29 cellular contexts compared by ENCODE assay signal in genomic region chr5:138936-139335, GRCh38. TPM values are rescaled to one million over a fixed set of nuclear protein-coding genes. Genes with fewer than 3 reads are reported as not detected.
"Had no signal": no experiment of that assay in that cellular context is flagged by ENCODE, and none has a peak within 500 bp of the region (broad histone marks: within the 10 kb centered on the region; RNA-seq: fewer than 3 reads in every experiment).

No MANE protein-coding gene starts in this region.

- H3K9me3 ChIP-seq: esophagus squamous epithelium, gastroesophageal sphincter, lower lobe of right lung, neutrophil, psoas muscle, suprapubic skin, thyroid gland had no signal

- H3K27me3 Mint-ChIP-seq: type B pancreatic cell had no signal

- DNase-seq: dorsolateral prefrontal cortex; effector CD8-positive, alpha-beta T cell; esophagus squamous epithelium; foreskin fibroblast; kidney; left cardiac atrium; left ventricle myocardium inferior; lower lobe of right lung; psoas muscle; retina; spleen; stimulated activated CD4-positive, alpha-beta T cell treated with anti-CD3 and anti-CD28 coated beads, Interleukin-15, amount 100 ng/mL, for 24 hours; stimulated activated CD4-positive, alpha-beta T cell treated with anti-CD3 and anti-CD28 coated beads, Interleukin-1b, Interleukin-23, amount 100 ng/mL, for 48 hours; stimulated activated CD4-positive, alpha-beta T cell treated with anti-CD3 and anti-CD28 coated beads, Interleukin-4, amount 100 ng/mL, for 24 hours; stimulated activated naive CD4-positive, alpha-beta T cell; thyroid gland had no signal

- H2AFZ ChIP-seq: hepatocyte had no signal

- ATAC-seq: gastroesophageal sphincter, left cardiac atrium, psoas muscle, sciatic nerve had no signal

- H3K27ac Mint-ChIP-seq: memory B cell, nephron, type B pancreatic cell had no signal

- H3K36me3 ChIP-seq: esophagus squamous epithelium, gastroesophageal sphincter, left ventricle myocardium inferior, lower lobe of right lung, neutrophil, spleen, suprapubic skin, thyroid gland had no signal

- H3K36me3 Mint-ChIP-seq: memory B cell had no signal

- H3K4me3 ChIP-seq: coronary artery, dorsolateral prefrontal cortex, esophagus squamous epithelium, gastroesophageal sphincter, hepatocyte, left ventricle myocardium inferior, lower lobe of right lung, psoas muscle, spleen, suprapubic skin, thyroid gland had no signal

- H3K27ac ChIP-seq: coronary artery, dorsolateral prefrontal cortex, esophagus squamous epithelium, gastroesophageal sphincter, hepatocyte, left ventricle myocardium inferior, lower lobe of right lung, neutrophil, psoas muscle, spleen, suprapubic skin, thyroid gland had no signal

- H3K27me3 ChIP-seq: hepatocyte, neutrophil, suprapubic skin, thyroid gland had no signal

- H3K79me2 ChIP-seq: hepatocyte had no signal

- H3K4me2 ChIP-seq: hepatocyte had no signal

- H3K4me3 Mint-ChIP-seq: memory B cell, mesothelial cell of epicardium, nephron, type B pancreatic cell had no signal

- H3K9me3 Mint-ChIP-seq: nephron, type B pancreatic cell had no signal

- FAIRE-seq: endometrium, kidney had no signal

- H3K4me1 Mint-ChIP-seq: mesothelial cell of epicardium, nephron had no signal

- H3K4me1 ChIP-seq: esophagus squamous epithelium, gastroesophageal sphincter, left ventricle myocardium inferior, lower lobe of right lung, psoas muscle, spleen, suprapubic skin, thyroid gland had no signal

RNA-seq across cellular contexts. Expression of gene PLEKHG4B, which starts 47.0 kb away (rescaled TPM):
- total RNA-seq: left ventricle myocardium inferior, psoas muscle had no signal

RNA-seq across cellular contexts. Expression of gene LRRC14B, which starts 52.4 kb away (rescaled TPM):
- total RNA-seq: chondrocyte, esophagus squamous epithelium, gastroesophageal sphincter, hepatocyte, kidney, lower lobe of right lung, mucosa of gallbladder, sciatic nerve, spleen, suprapubic skin, thyroid gland had no signal
